ENCODE assay signal across 21 cellular contexts in genomic region chr6:130515306-130515705, GRCh38.
DNase-seq lines count a peak whose midpoint lies in the region; ATAC-seq and TF ChIP-seq lines count a peak whose summit lies in the region.
"Had no signal": no experiment of that assay in that cellular context is flagged by ENCODE, and none has a peak within 500 bp of the region (broad histone marks: within the 10 kb centered on the region; RNA-seq: fewer than 3 reads in every experiment).

No MANE protein-coding gene starts in this region.

- peaks cover 56% of the 10 kb centered on the region for H3K4me1 Mint-ChIP-seq in T-helper 1 cell treated with Interleukin-12 subunit alpha and Interleukin-12 subunit beta and Interleukin-4 antibody, amounts not matched to agents 30 μg/mL and 1 μg/mL, for 36 hours (ENCODE audit: low read depth)
- peaks cover 70% of the 10 kb centered on the region for H3K4me1 Mint-ChIP-seq in CD4-positive, alpha-beta T cell (ENCODE audit: low read depth)
- peaks cover 25% of the 10 kb centered on the region for H3K4me1 Mint-ChIP-seq in T-helper 17 cell
- H3K4me1 Mint-ChIP-seq in central memory CD8-positive, alpha-beta T cell, result peaks cover 64% of the 10 kb centered on the region

- peak overlapping the region; percentile 9 for H3K27ac ChIP-seq in CD4-positive, alpha-beta T cell (ENCODE audit: low read depth, low read length)
- H3K27ac ChIP-seq: cardiac muscle cell, WERI-Rb-1 had no signal

- CTCF ChIA-PET in CD4-positive, alpha-beta T cell (lab: Charles Lee), result no interaction called here

- DNase-seq in T-helper 1 cell, result no peak
- DNase-seq in CD4-positive, alpha-beta T cell, result no peak
- no peak for DNase-seq in T-helper 17 cell
- no peak for DNase-seq in central memory CD8-positive, alpha-beta T cell (ENCODE audit: low spot score in 2 of 2)
- no peak for DNase-seq in GOT3 (lab: John Stamatoyannopoulos, UW)
- no peak for DNase-seq in dermis blood vessel endothelial cell
- no peak for DNase-seq in SIG-M5 treated with dmso at 0.1 percent for 504 hours (lab: John Stamatoyannopoulos, UW; ENCODE audit: unreplicated experiment)
- DNase-seq: 8988T; activated CD8-positive, alpha-beta memory T cell treated with anti-CD3 and anti-CD28 coated beads for 24 hours; AML-193; left cardiac atrium; NCI-H1105; NCI-H2029; NCI-H82; Right ventricle myocardium superior; stimulated activated CD4-positive, alpha-beta T cell treated with anti-CD3 and anti-CD28 coated beads, Interleukin-4, amount 100 ng/mL, for 4 hours; WERI-Rb-1 had no signal

- intact Hi-C loops in CD4-positive, alpha-beta T cell (cut with DNase I, micrococcal nuclease), result no loop called here

- no peaks in the 10 kb centered on the region for H3K9me3 ChIP-seq in CD4-positive, alpha-beta T cell (ENCODE audit: control insufficient read depth, low read length)
- no peaks in the 10 kb centered on the region for H3K9me3 ChIP-seq in T-helper 17 cell (ENCODE audit: control insufficient read depth, low read length, poor library complexity, severe bottlenecking)

- no peaks in the 10 kb centered on the region for H3K27me3 ChIP-seq in CD4-positive, alpha-beta T cell (ENCODE audit: control insufficient read depth, insufficient read depth, low read length)
- H3K27me3 ChIP-seq: cardiac muscle cell had no signal

- H3K4me3 Mint-ChIP-seq in T-helper 1 cell treated with Interleukin-12 subunit alpha and Interleukin-12 subunit beta and Interleukin-4 antibody, amounts not matched to agents 30 μg/mL and 1 μg/mL, for 36 hours, result no peak overlapping the region
- no peak overlapping the region for H3K4me3 Mint-ChIP-seq in CD4-positive, alpha-beta T cell
- no peak overlapping the region for H3K4me3 Mint-ChIP-seq in T-helper 17 cell
- no peak overlapping the region for H3K4me3 Mint-ChIP-seq in central memory CD8-positive, alpha-beta T cell
- H3K4me3 Mint-ChIP-seq: memory B cell, type B pancreatic cell had no signal

- ATAC-seq in CD4-positive, alpha-beta T cell (ENCODE audit: poor library complexity), result no peak
- no peak for ATAC-seq in T-helper 17 cell
- ATAC-seq in central memory CD8-positive, alpha-beta T cell (replicated peaks; ENCODE audit: extremely low read depth, poor library complexity, severe bottlenecking), result no peak
- ATAC-seq: left cardiac atrium had no signal

- peaks cover 47% of the 10 kb centered on the region for H3K9me3 Mint-ChIP-seq in T-helper 1 cell treated with Interleukin-12 subunit alpha and Interleukin-12 subunit beta and Interleukin-4 antibody, amounts not matched to agents 30 μg/mL and 1 μg/mL, for 36 hours
- peaks cover 4% of the 10 kb centered on the region for H3K9me3 Mint-ChIP-seq in CD4-positive, alpha-beta T cell
- H3K9me3 Mint-ChIP-seq in central memory CD8-positive, alpha-beta T cell, result peaks cover 11% of the 10 kb centered on the region
- H3K9me3 Mint-ChIP-seq: type B pancreatic cell had no signal

- POLR2A ChIA-PET in CD4-positive, alpha-beta T cell (lab: Charles Lee), result no interaction called here

- TF ChIP-seq CTCF in CD4-positive, alpha-beta T cell (IDR thresholded peaks at IDR 0.05), result no peak

- H3K27me3 Mint-ChIP-seq in T-helper 1 cell treated with Interleukin-12 subunit alpha and Interleukin-12 subunit beta and Interleukin-4 antibody, amounts not matched to agents 30 μg/mL and 1 μg/mL, for 36 hours (ENCODE audit: low read depth), result no peaks in the 10 kb centered on the region
- H3K27me3 Mint-ChIP-seq in CD4-positive, alpha-beta T cell, result no peaks in the 10 kb centered on the region
- no peaks in the 10 kb centered on the region for H3K27me3 Mint-ChIP-seq in T-helper 17 cell
- no peaks in the 10 kb centered on the region for H3K27me3 Mint-ChIP-seq in central memory CD8-positive, alpha-beta T cell
- H3K27me3 Mint-ChIP-seq: memory B cell, type B pancreatic cell had no signal

- peaks cover 42% of the 10 kb centered on the region for H3K36me3 Mint-ChIP-seq in T-helper 1 cell treated with Interleukin-12 subunit alpha and Interleukin-12 subunit beta and Interleukin-4 antibody, amounts not matched to agents 30 μg/mL and 1 μg/mL, for 36 hours (ENCODE audit: low read depth)
- H3K36me3 Mint-ChIP-seq in CD4-positive, alpha-beta T cell (ENCODE audit: low read depth), result no peaks in the 10 kb centered on the region
- no peaks in the 10 kb centered on the region for H3K36me3 Mint-ChIP-seq in T-helper 17 cell (ENCODE audit: low read depth)
- H3K36me3 Mint-ChIP-seq in central memory CD8-positive, alpha-beta T cell (ENCODE audit: insufficient read depth), result peaks cover 5% of the 10 kb centered on the region
- H3K36me3 Mint-ChIP-seq: type B pancreatic cell had no signal

- peak overlapping the region; percentile 86 for H3K27ac Mint-ChIP-seq in T-helper 1 cell treated with Interleukin-12 subunit alpha and Interleukin-12 subunit beta and Interleukin-4 antibody, amounts not matched to agents 30 μg/mL and 1 μg/mL, for 36 hours
- peak overlapping the region; percentile 87 for H3K27ac Mint-ChIP-seq in CD4-positive, alpha-beta T cell
- H3K27ac Mint-ChIP-seq in T-helper 17 cell, result peak overlapping the region; percentile 55
- H3K27ac Mint-ChIP-seq in central memory CD8-positive, alpha-beta T cell (ENCODE audit: low read depth), result peak overlapping the region; percentile 91
- H3K27ac Mint-ChIP-seq: memory B cell, type B pancreatic cell had no signal
